ENCODE assay signal across 15 cellular contexts in the genomic region with DNA sequence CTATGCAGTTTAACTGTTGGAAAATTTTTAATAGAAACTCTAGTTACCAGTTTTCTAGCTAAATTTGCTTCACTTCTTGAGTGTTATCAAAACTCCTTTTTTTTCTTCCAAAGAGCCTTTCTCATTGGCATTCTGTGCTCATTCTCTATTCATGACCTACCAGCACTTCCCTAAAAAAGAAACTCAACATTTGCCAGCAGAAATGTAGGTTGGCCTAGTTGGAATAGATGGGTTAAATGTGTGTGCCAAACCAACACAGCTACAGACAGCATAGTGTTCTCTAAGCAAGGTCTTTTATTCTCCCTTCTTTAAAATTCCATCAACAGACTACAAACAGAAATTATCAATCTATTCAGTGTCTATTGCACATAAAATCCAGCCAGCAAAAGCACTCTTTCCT.
DNase-seq lines count a peak whose midpoint lies in the region; ATAC-seq and TF ChIP-seq lines count a peak whose summit lies in the region.
"Had no signal": no experiment of that assay in that cellular context is flagged by ENCODE, and none has a peak within 500 bp of the region (broad histone marks: within the 10 kb centered on the region; RNA-seq: fewer than 3 reads in every experiment).

No MANE protein-coding gene starts in this region.

- intact Hi-C loops in transverse colon (cut with DNase I; ENCODE audit: low total_unique reads): no loop called here

- no peak overlapping the region for H3K4me3 ChIP-seq in transverse colon
- H3K4me3 ChIP-seq: BLaER1 treated with 17β-estradiol and CSF1 and Interleukin-3, amounts not matched to agents 10 nM and 100 nM; GM12878; GM23248; HAP-1 had no signal

- TF ChIP-seq EP300 in transverse colon (IDR thresholded peaks at IDR 0.05; ENCODE audit: low read depth): no peak

- no peaks in the 10 kb centered on the region for H3K4me1 ChIP-seq in transverse colon
- H3K4me1 ChIP-seq: BLaER1 treated with 17β-estradiol and CSF1 and Interleukin-3, amounts not matched to agents 10 nM and 100 nM; HAP-1 had no signal

- no peak overlapping the region for H3K27ac ChIP-seq in transverse colon
- H3K27ac ChIP-seq: BLaER1 treated with 17β-estradiol and CSF1 and Interleukin-3, amounts not matched to agents 10 nM and 100 nM; GM23248 had no signal

- peak; percentile 92 for DNase-seq in G401 (ENCODE audit: low spot score)
- peak; percentile 72 for DNase-seq in cerebellum (ENCODE audit: low spot score)
- DNase-seq in midbrain (lab: John Stamatoyannopoulos, UW): peak; percentile 25
- DNase-seq in superior temporal gyrus (ENCODE audit: extremely low spot score): peak; percentile 60
- DNase-seq in NCI-H774 (lab: John Stamatoyannopoulos, UW): no peak
- no peak for DNase-seq in transverse colon
- DNase-seq: 8988T; Calu3; CD8-positive, alpha-beta T cell; DMS79 treated with DMSO at 0.1 percent for 48 hours; GM23248 had no signal

- H3K9me3 ChIP-seq in transverse colon: no peaks in the 10 kb centered on the region
- H3K9me3 ChIP-seq: BLaER1 treated with 17β-estradiol and CSF1 and Interleukin-3, amounts not matched to agents 10 nM and 100 nM; HAP-1 had no signal

- TF ChIP-seq CTCF in transverse colon (IDR thresholded peaks at IDR 0.05): no peak

- TF ChIP-seq POLR2A in transverse colon (IDR thresholded peaks at IDR 0.05): no peak

- in situ Hi-C loops in G401 (cut with HindIII; ENCODE audit: low sequenced_read_pairs) (no loop called here), transverse colon (cut with MboI; ENCODE audit: low pct_ligation_motif_present in 1 of 4, low pct_unique_long_range_greater_than_20kb in 1 of 4, low sequenced_read_pairs in 3 of 4) (no loop called here)

- ATAC-seq in HG03342 (IDR thresholded peaks at IDR 0.05; ENCODE audit: unreplicated experiment): no peak
- ATAC-seq: CD8-positive, alpha-beta T cell; GM12878 had no signal

- H3K27me3 ChIP-seq in transverse colon: no peaks in the 10 kb centered on the region
- H3K27me3 ChIP-seq: BLaER1 treated with 17β-estradiol and CSF1 and Interleukin-3, amounts not matched to agents 10 nM and 100 nM had no signal

- H3K36me3 ChIP-seq in transverse colon: no peaks in the 10 kb centered on the region
- H3K36me3 ChIP-seq: BLaER1 treated with 17β-estradiol and CSF1 and Interleukin-3, amounts not matched to agents 10 nM and 100 nM; HAP-1 had no signal

Comparison
In these comparisons a context has a peak if more than half of its experiments do, and no peak if none do; other contexts are left out.
1. DNase-seq: peak in G401 (single experiment), cerebellum (single experiment), midbrain (single experiment) and superior temporal gyrus (single experiment); none in NCI-H774 (single experiment) and transverse colon (single experiment).